In the genomic region with DNA sequence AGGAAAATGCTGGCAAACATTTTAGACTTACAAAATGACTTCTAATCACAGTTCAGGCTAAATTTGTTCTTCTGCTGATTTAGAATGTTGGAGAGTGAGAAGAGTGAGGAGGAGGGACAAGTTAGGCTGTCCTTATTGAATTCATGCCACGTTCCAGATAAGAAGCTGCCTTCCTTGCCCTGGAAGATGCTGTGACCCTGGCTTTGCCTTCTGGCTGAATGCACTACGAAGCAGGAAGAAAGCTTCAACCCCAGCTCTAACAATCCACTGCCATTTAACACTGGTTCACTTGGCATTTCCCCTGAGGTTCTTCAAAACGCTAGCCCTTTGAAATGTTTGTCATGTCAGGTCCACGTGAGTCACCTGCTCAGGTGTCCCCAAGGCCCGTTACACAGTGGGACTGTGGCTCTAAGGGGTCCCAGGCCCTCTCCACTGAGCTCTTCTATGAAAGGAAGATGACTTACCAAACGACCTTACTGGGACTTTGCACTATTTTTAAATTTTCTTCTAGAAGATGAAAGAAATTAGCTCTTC, we compare ENCODE assay signal across 21 cellular contexts. TPM values are rescaled to one million over a fixed set of nuclear protein-coding genes. Genes with fewer than 3 reads are reported as not detected.
A peak's percentile ranks its signal among the peaks of the same experiment; 100 is the strongest.
DNase-seq lines count a peak whose midpoint lies in the region; ATAC-seq and TF ChIP-seq lines count a peak whose summit lies in the region.
"Had no signal": no experiment of that assay in that cellular context is flagged by ENCODE, and none has a peak within 500 bp of the region (broad histone marks: within the 10 kb centered on the region; RNA-seq: fewer than 3 reads in every experiment).

No MANE protein-coding gene starts in this region.

- H3K4me2 ChIP-seq in PC-9 = no peak overlapping the region
- H3K4me2 ChIP-seq: A549; BLaER1 treated with 17β-estradiol and CSF1 and Interleukin-3, amounts not matched to agents 10 nM and 100 nM had no signal

- H3K27ac Mint-ChIP-seq in activated naive CD4-positive, alpha-beta T cell treated with anti-CD3 and anti-CD28 coated beads, Interleukin-2, amount 10 ng/mL, durations not matched to agents 7 days and 5 days = peak overlapping the region; percentile 12
- H3K27ac Mint-ChIP-seq in effector memory CD8-positive, alpha-beta T cell = peak overlapping the region in 1 of 2 donors; percentile 38
- H3K27ac Mint-ChIP-seq: WTC11 had no signal

- TSS peak; percentile 14 for BruUV-seq in PC-9 (replicated peaks; lab: Mats Ljungman, UMichigan)

- H3K27me3 ChIP-seq in PC-9 (ENCODE audit: insufficient read depth, low read depth) = no peaks in the 10 kb centered on the region
- H3K27me3 ChIP-seq: BLaER1 treated with 17β-estradiol and CSF1 and Interleukin-3, amounts not matched to agents 10 nM and 100 nM; gastroesophageal sphincter; pancreas; upper lobe of right lung had no signal

- no peak for ATAC-seq in effector memory CD8-positive, alpha-beta T cell (replicated peaks)
- ATAC-seq: A549, gastroesophageal sphincter, K562, pancreas, upper lobe of right lung, WTC11 had no signal

- peaks cover 21% of the 10 kb centered on the region for H3K36me3 Mint-ChIP-seq in activated naive CD4-positive, alpha-beta T cell treated with anti-CD3 and anti-CD28 coated beads, Interleukin-2, amount 10 ng/mL, durations not matched to agents 7 days and 5 days
- H3K36me3 Mint-ChIP-seq in effector memory CD8-positive, alpha-beta T cell (ENCODE audit: insufficient read depth) = peaks cover 7% of the 10 kb centered on the region
- H3K36me3 Mint-ChIP-seq: WTC11 had no signal

- POLR2A ChIA-PET in PC-9 (lab: Charles Lee; ENCODE audit: unreplicated experiment) = no interaction called here
- POLR2A ChIA-PET in HEK293T (lab: Yijun Ruan, JAX) = no interaction called here

- H3K4me1 Mint-ChIP-seq in activated naive CD4-positive, alpha-beta T cell treated with anti-CD3 and anti-CD28 coated beads, Interleukin-2, amount 10 ng/mL, durations not matched to agents 7 days and 5 days = peaks cover 96% of the 10 kb centered on the region
- peaks cover 37 to 51% of the 10 kb centered on the region in 2 donors for H3K4me1 Mint-ChIP-seq in effector memory CD8-positive, alpha-beta T cell (ENCODE audit: low read depth in 2 of 2)

- H3K9me2 ChIP-seq in PC-9 (ENCODE audit: insufficient read depth) = no peaks in the 10 kb centered on the region

- H2AFZ ChIP-seq in PC-9 = no peak overlapping the region

- H4K20me1 ChIP-seq in PC-9 (ENCODE audit: insufficient read depth) = peaks cover 10% of the 10 kb centered on the region; the same call in 1 of the 2 replicates
- H4K20me1 ChIP-seq: BLaER1 treated with 17β-estradiol and CSF1 and Interleukin-3, amounts not matched to agents 10 nM and 100 nM had no signal

- CTCF ChIA-PET in PC-9 (lab: Charles Lee) (interaction anchor here (0.6 kb wide), 2 partner anchors 160 to 611 kb away, joined by 4 to 7 read pairs; no protein-coding TSS in a partner anchor), HEK293T (lab: Yijun Ruan, JAX) (interaction anchor here (0.6 to 1.3 kb wide), 2 partner anchors 36 to 219 kb away, joined by 3 to 4 read pairs; no protein-coding TSS in a partner anchor)
- CTCF ChIA-PET in activated naive CD4-positive, alpha-beta T cell treated with anti-CD3 and anti-CD28 coated beads, Interleukin-2, amount 10 ng/mL, durations not matched to agents 7 days and 5 days (lab: Charles Lee) = interaction anchor here (1.1 to 6.0 kb wide), 11 partner anchors 8 to 160 kb away, joined by 3 to 29 read pairs (median 6); no protein-coding TSS in a partner anchor

- TF ChIP-seq CTCF in PC-9 (conservative IDR thresholded peaks at IDR 0.05) = no peak

- no peaks in the 10 kb centered on the region for H3K9me3 Mint-ChIP-seq in activated naive CD4-positive, alpha-beta T cell treated with anti-CD3 and anti-CD28 coated beads, Interleukin-2, amount 10 ng/mL, durations not matched to agents 7 days and 5 days
- H3K9me3 Mint-ChIP-seq in effector memory CD8-positive, alpha-beta T cell = no peaks in the 10 kb centered on the region
- H3K9me3 Mint-ChIP-seq: WTC11 had no signal

- DNase-seq in activated CD4-positive, alpha-beta T cell treated with anti-CD3 and anti-CD28 coated beads for 48 hours = peak; percentile 49
- DNase-seq in activated CD4-positive, alpha-beta T cell treated with anti-CD3 and anti-CD28 coated beads for 1 hour = no peak
- DNase-seq in PC-9 (no peak), HEK293T (ENCODE audit: extremely low spot score) (no peak)
- DNase-seq in activated naive CD4-positive, alpha-beta T cell treated with anti-CD3 and anti-CD28 coated beads, Interleukin-2, amount 10 ng/mL, durations not matched to agents 7 days and 5 days = no peak
- peak; percentile 36 for DNase-seq in stimulated activated CD4-positive, alpha-beta T cell treated with anti-CD3 and anti-CD28 coated beads, Interleukin-4, amount 100 ng/mL, for 1 hour
- DNase-seq in effector memory CD8-positive, alpha-beta T cell = no peak
- no peak for DNase-seq in NK-92 treated with Interleukin-12 subunit alpha and Interleukin-12 subunit beta, amount 100 ng/mL, for 24 hours (lab: John Stamatoyannopoulos, UW)
- DNase-seq: dermis blood vessel endothelial cell, DMS53, erythroblast, MV-4-11, NCI-H1930, pancreas, upper lobe of right lung had no signal

- H3K36me3 ChIP-seq in PC-9 (ENCODE audit: low read depth) = no peaks in the 10 kb centered on the region
- H3K36me3 ChIP-seq: gastroesophageal sphincter, pancreas, upper lobe of right lung had no signal

- intact Hi-C loops in PC-9 (cut with micrococcal nuclease; ENCODE audit: unreplicated experiment) = loop anchor here (10.0 kb wide), 1 partner anchor 392 kb away; a partner anchor contains a TSS

- no peaks in the 10 kb centered on the region for H3K79me2 ChIP-seq in PC-9 (ENCODE audit: low read depth)

- H3K9me3 ChIP-seq in PC-9 (ENCODE audit: insufficient read depth, low read depth) = no peaks in the 10 kb centered on the region
- H3K9me3 ChIP-seq: A549; BLaER1 treated with 17β-estradiol and CSF1 and Interleukin-3, amounts not matched to agents 10 nM and 100 nM; gastroesophageal sphincter; pancreas; upper lobe of right lung had no signal

- H3K4me1 ChIP-seq in PC-9 (replicated peaks; ENCODE audit: insufficient read depth) = peaks cover 20% of the 10 kb centered on the region
- H3K4me1 ChIP-seq: pancreas, upper lobe of right lung had no signal

- H3K27me3 Mint-ChIP-seq in activated naive CD4-positive, alpha-beta T cell treated with anti-CD3 and anti-CD28 coated beads, Interleukin-2, amount 10 ng/mL, durations not matched to agents 7 days and 5 days = no peaks in the 10 kb centered on the region
- H3K27me3 Mint-ChIP-seq in effector memory CD8-positive, alpha-beta T cell = no peaks in the 10 kb centered on the region

- H3K4me3 ChIP-seq in PC-9 = no peak overlapping the region
- H3K4me3 ChIP-seq: A549; BLaER1 treated with 17β-estradiol and CSF1 and Interleukin-3, amounts not matched to agents 10 nM and 100 nM; gastroesophageal sphincter; K562; pancreas; upper lobe of right lung had no signal

- no peak overlapping the region for H3K4me3 Mint-ChIP-seq in activated naive CD4-positive, alpha-beta T cell treated with anti-CD3 and anti-CD28 coated beads, Interleukin-2, amount 10 ng/mL, durations not matched to agents 7 days and 5 days
- no peak overlapping the region for H3K4me3 Mint-ChIP-seq in effector memory CD8-positive, alpha-beta T cell
- H3K4me3 Mint-ChIP-seq: WTC11 had no signal

- H3K27ac ChIP-seq in PC-9 = no peak overlapping the region
- H3K27ac ChIP-seq: A549; BLaER1 treated with 17β-estradiol and CSF1 and Interleukin-3, amounts not matched to agents 10 nM and 100 nM; gastroesophageal sphincter; HL-60; pancreas; upper lobe of right lung had no signal

- H3F3A ChIP-seq in PC-9 (ENCODE audit: insufficient read depth, low read depth) = peaks cover 28% of the 10 kb centered on the region; the same call in 1 of the 2 replicates

TF ChIP-seq in HEK293T, 16 proteins besides CTCF, POLR2A, EP300 and RAD21:
- TF ChIP-seq NFRKB (IDR thresholded peaks at IDR 0.05) (no peak), FOXA1 (IDR thresholded peaks at IDR 0.05) (no peak), HDGF (IDR thresholded peaks at IDR 0.05; ENCODE audit: borderline replicate concordance) (no peak), LEF1 (IDR thresholded peaks at IDR 0.05; ENCODE audit: borderline replicate concordance) (no peak), FOXM1 (IDR thresholded peaks at IDR 0.05; ENCODE audit: borderline replicate concordance) (no peak), SUZ12 (IDR thresholded peaks at IDR 0.05) (no peak), TARDBP (IDR thresholded peaks at IDR 0.05) (no peak), BHLHE40 (IDR thresholded peaks at IDR 0.05; ENCODE audit: borderline replicate concordance) (no peak), CTBP1 (IDR thresholded peaks at IDR 0.05; ENCODE audit: borderline replicate concordance) (no peak), SP1 (IDR thresholded peaks at IDR 0.05) (no peak), ZNF384 (IDR thresholded peaks at IDR 0.05) (no peak), ELF4 (IDR thresholded peaks at IDR 0.05) (no peak), FOXK2 (IDR thresholded peaks at IDR 0.05) (no peak), L3MBTL2 (conservative IDR thresholded peaks at IDR 0.05) (no peak), ARNT (IDR thresholded peaks at IDR 0.05) (no peak)
- TF ChIP-seq, protein P1, sequence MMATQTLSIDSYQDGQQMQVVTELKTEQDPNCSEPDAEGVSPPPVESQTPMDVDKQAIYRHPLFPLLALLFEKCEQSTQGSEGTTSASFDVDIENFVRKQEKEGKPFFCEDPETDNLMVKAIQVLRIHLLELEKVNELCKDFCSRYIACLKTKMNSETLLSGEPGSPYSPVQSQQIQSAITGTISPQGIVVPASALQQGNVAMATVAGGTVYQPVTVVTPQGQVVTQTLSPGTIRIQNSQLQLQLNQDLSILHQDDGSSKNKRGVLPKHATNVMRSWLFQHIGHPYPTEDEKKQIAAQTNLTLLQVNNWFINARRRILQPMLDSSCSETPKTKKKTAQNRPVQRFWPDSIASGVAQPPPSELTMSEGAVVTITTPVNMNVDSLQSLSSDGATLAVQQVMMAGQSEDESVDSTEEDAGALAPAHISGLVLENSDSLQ (IDR thresholded peaks at IDR 0.05) = no peak

RNA-seq across cellular contexts. Expression of a gene that starts 30.0 kb away (rescaled TPM):
- 2.0 and 2.2 TPM in 2 replicates for total RNA-seq in PC-9 (2021)

Comparison
In these comparisons a context has a peak if more than half of its experiments do, and no peak if none do; other contexts are left out.
1. DNase-seq: peak in activated CD4-positive, alpha-beta T cell treated with anti-CD3 and anti-CD28 coated beads for 48 hours (single experiment) and stimulated activated CD4-positive, alpha-beta T cell treated with anti-CD3 and anti-CD28 coated beads, Interleukin-4, amount 100 ng/mL, for 1 hour (single experiment); none in activated CD4-positive, alpha-beta T cell treated with anti-CD3 and anti-CD28 coated beads for 1 hour (single experiment), PC-9 (0 of 2), activated naive CD4-positive, alpha-beta T cell treated with anti-CD3 and anti-CD28 coated beads, Interleukin-2, amount 10 ng/mL, durations not matched to agents 7 days and 5 days (single experiment), effector memory CD8-positive, alpha-beta T cell (0 of 3), HEK293T (single experiment) and NK-92 treated with Interleukin-12 subunit alpha and Interleukin-12 subunit beta, amount 100 ng/mL, for 24 hours (single experiment).